In the genomic region with DNA sequence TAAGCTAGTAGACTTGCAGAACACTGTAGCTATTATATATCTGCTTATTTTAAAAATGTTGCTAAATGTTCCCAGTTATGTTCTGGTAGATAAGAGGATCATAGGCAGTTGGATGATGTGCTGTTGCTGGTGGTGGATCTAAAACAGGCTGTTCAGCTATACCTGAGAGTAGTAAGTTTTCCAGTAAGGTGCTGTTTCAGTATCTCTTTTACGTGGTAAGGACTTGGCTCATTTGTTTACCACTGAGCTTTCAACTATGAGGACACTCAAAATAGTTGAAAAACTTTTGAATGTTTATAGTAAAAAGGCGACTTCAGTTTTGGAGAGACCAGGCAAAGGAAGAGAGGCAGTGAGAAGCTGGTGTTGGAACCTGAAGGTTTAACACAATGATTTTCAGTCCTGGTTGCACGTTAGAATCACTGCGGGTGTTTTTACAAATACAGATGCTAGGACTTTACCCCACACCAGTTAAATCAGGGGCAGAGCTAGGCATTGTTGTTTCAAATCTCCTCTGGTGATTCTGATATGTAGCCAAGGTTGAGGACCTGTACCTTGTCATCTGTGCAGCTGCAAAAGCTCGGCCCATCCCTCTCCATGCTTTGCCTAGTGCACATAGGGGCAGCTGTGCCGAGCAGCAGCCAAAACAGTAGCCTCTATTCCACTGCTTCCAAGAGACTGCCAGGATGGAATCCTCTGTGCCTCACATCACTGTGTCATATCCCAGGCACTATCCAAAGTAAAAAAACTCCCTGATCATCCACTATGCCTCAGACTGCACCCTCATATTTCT, we compare ENCODE assay signal across 12 cellular contexts.
DNase-seq lines count a peak whose midpoint lies in the region; ATAC-seq and TF ChIP-seq lines count a peak whose summit lies in the region.
"Had no signal": no experiment of that assay in that cellular context is flagged by ENCODE, and none has a peak within 500 bp of the region (broad histone marks: within the 10 kb centered on the region; RNA-seq: fewer than 3 reads in every experiment).

No MANE protein-coding gene starts in this region.

- H3K27me3 Mint-ChIP-seq in neural progenitor cell (ENCODE audit: insufficient read depth, low read depth) = peaks cover 2% of the 10 kb centered on the region
- no peaks in the 10 kb centered on the region for H3K27me3 Mint-ChIP-seq in activated T-helper 2 cell treated with anti-CD3 and anti-CD28 coated beads, Interferon-gamma antibody, Interleukin-2, Interleukin-4, amounts not matched to agents 10 μg/mL and 5 μg/mL and 100 μg/mL, durations not matched to agents 14 hours and 24 hours and 36 hours (ENCODE audit: low read depth)
- H3K27me3 Mint-ChIP-seq: dendritic cell treated with granulocyte-macrophage colony-stimulating factor and Interleukin-4, amounts not matched to agents 40 ng/mL and 50 ng/mL, for 4 days; IgD-negative memory B cell; stimulated activated naive CD8-positive, alpha-beta T cell treated with anti-CD3 and anti-CD28 coated beads, Interleukin-15, amount 100 ng/mL, for 72 hours had no signal

- H3K4me2 ChIP-seq in neural progenitor cell = no peak overlapping the region

- no peak for TF ChIP-seq CTCF in neural progenitor cell (IDR thresholded peaks at IDR 0.05)
- no peak for TF ChIP-seq CTCF in foreskin keratinocyte (conservative IDR thresholded peaks at IDR 0.05)

- no peaks in the 10 kb centered on the region for H3K36me3 ChIP-seq in neural progenitor cell

- H3K27ac Mint-ChIP-seq in neural progenitor cell = no peak overlapping the region
- no peak overlapping the region for H3K27ac Mint-ChIP-seq in activated T-helper 2 cell treated with anti-CD3 and anti-CD28 coated beads, Interferon-gamma antibody, Interleukin-2, Interleukin-4, amounts not matched to agents 10 μg/mL and 5 μg/mL and 100 μg/mL, durations not matched to agents 14 hours and 24 hours and 36 hours
- H3K27ac Mint-ChIP-seq: dendritic cell treated with granulocyte-macrophage colony-stimulating factor and Interleukin-4, amounts not matched to agents 40 ng/mL and 50 ng/mL, for 4 days; IgD-negative memory B cell; stimulated activated naive CD8-positive, alpha-beta T cell treated with anti-CD3 and anti-CD28 coated beads, Interleukin-15, amount 100 ng/mL, for 72 hours had no signal

- H3K4me1 ChIP-seq in neural progenitor cell (peaks cover 4% of the 10 kb centered on the region), foreskin keratinocyte (peaks cover 2% of the 10 kb centered on the region)

- intact Hi-C loops in activated T-helper 2 cell treated with anti-CD3 and anti-CD28 coated beads, Interferon-gamma antibody, Interleukin-2, Interleukin-4, amounts not matched to agents 10 μg/mL and 5 μg/mL and 100 μg/mL, durations not matched to agents 14 hours and 24 hours and 36 hours (cut with micrococcal nuclease) = no loop called here

- ATAC-seq in GM18907 (IDR thresholded peaks at IDR 0.05; ENCODE audit: unreplicated experiment) (peak; percentile 91), HG02610 (IDR thresholded peaks at IDR 0.05; ENCODE audit: unreplicated experiment) (peak; percentile 97), HG03565 (IDR thresholded peaks at IDR 0.05; ENCODE audit: unreplicated experiment) (peak; percentile 88), foreskin keratinocyte (no peak)
- ATAC-seq: stimulated activated naive CD8-positive, alpha-beta T cell treated with anti-CD3 and anti-CD28 coated beads, Interleukin-15, amount 100 ng/mL, for 72 hours had no signal

- no peaks in the 10 kb centered on the region for H3K4me1 Mint-ChIP-seq in neural progenitor cell
- no peaks in the 10 kb centered on the region for H3K4me1 Mint-ChIP-seq in activated T-helper 2 cell treated with anti-CD3 and anti-CD28 coated beads, Interferon-gamma antibody, Interleukin-2, Interleukin-4, amounts not matched to agents 10 μg/mL and 5 μg/mL and 100 μg/mL, durations not matched to agents 14 hours and 24 hours and 36 hours (ENCODE audit: low read depth)
- H3K4me1 Mint-ChIP-seq: stimulated activated naive CD8-positive, alpha-beta T cell treated with anti-CD3 and anti-CD28 coated beads, Interleukin-15, amount 100 ng/mL, for 72 hours had no signal

- H3K27ac ChIP-seq in neural progenitor cell (peak overlapping the region; percentile 56), foreskin keratinocyte (no peak overlapping the region)

- DNase-seq in neural progenitor cell (ENCODE audit: low spot score) (no peak), NCI-H2107 (lab: John Stamatoyannopoulos, UW) (no peak), foreskin keratinocyte (no peak), NCI-H524 treated with DMSO at 0.1 percent for 48 hours (lab: John Stamatoyannopoulos, UW) (no peak)
- DNase-seq in activated T-helper 2 cell treated with anti-CD3 and anti-CD28 coated beads, Interferon-gamma antibody, Interleukin-2, Interleukin-4, amounts not matched to agents 10 μg/mL and 5 μg/mL and 100 μg/mL, durations not matched to agents 14 hours and 24 hours and 36 hours (ENCODE audit: low spot score) = no peak
- DNase-seq: activated CD8-positive, alpha-beta memory T cell treated with anti-CD3 and anti-CD28 coated beads, Interleukin-2, amount 50 U/mL, for 4 hours; stimulated activated naive CD8-positive, alpha-beta T cell treated with anti-CD3 and anti-CD28 coated beads, Interleukin-15, amount 100 ng/mL, for 72 hours had no signal

- no peaks in the 10 kb centered on the region for H4K20me1 ChIP-seq in neural progenitor cell (ENCODE audit: low read depth)

- peaks cover 19% of the 10 kb centered on the region for H3K79me2 ChIP-seq in neural progenitor cell (ENCODE audit: low read depth)

- H3K9me3 Mint-ChIP-seq in neural progenitor cell = peaks cover 6% of the 10 kb centered on the region
- no peaks in the 10 kb centered on the region for H3K9me3 Mint-ChIP-seq in activated T-helper 2 cell treated with anti-CD3 and anti-CD28 coated beads, Interferon-gamma antibody, Interleukin-2, Interleukin-4, amounts not matched to agents 10 μg/mL and 5 μg/mL and 100 μg/mL, durations not matched to agents 14 hours and 24 hours and 36 hours

- H3K27me3 ChIP-seq in neural progenitor cell = no peaks in the 10 kb centered on the region
- H3K27me3 ChIP-seq in foreskin keratinocyte = no peaks in the 10 kb centered on the region

- H3K36me3 Mint-ChIP-seq in neural progenitor cell = peaks cover 11% of the 10 kb centered on the region
- H3K36me3 Mint-ChIP-seq in activated T-helper 2 cell treated with anti-CD3 and anti-CD28 coated beads, Interferon-gamma antibody, Interleukin-2, Interleukin-4, amounts not matched to agents 10 μg/mL and 5 μg/mL and 100 μg/mL, durations not matched to agents 14 hours and 24 hours and 36 hours (ENCODE audit: low read depth) = no peaks in the 10 kb centered on the region

- H3K4me3 Mint-ChIP-seq in neural progenitor cell = no peak overlapping the region
- no peak overlapping the region for H3K4me3 Mint-ChIP-seq in activated T-helper 2 cell treated with anti-CD3 and anti-CD28 coated beads, Interferon-gamma antibody, Interleukin-2, Interleukin-4, amounts not matched to agents 10 μg/mL and 5 μg/mL and 100 μg/mL, durations not matched to agents 14 hours and 24 hours and 36 hours (ENCODE audit: low read depth)
- H3K4me3 Mint-ChIP-seq: dendritic cell treated with granulocyte-macrophage colony-stimulating factor and Interleukin-4, amounts not matched to agents 40 ng/mL and 50 ng/mL, for 4 days; IgD-negative memory B cell; stimulated activated naive CD8-positive, alpha-beta T cell treated with anti-CD3 and anti-CD28 coated beads, Interleukin-15, amount 100 ng/mL, for 72 hours had no signal

- no peak overlapping the region for H2AFZ ChIP-seq in neural progenitor cell (replicated peaks)

- H3K4me3 ChIP-seq in neural progenitor cell = no peak overlapping the region

- no peaks in the 10 kb centered on the region for H3K9me3 ChIP-seq in neural progenitor cell (ENCODE audit: low read depth)

- no peaks in the 10 kb centered on the region for H3F3A ChIP-seq in neural progenitor cell (ENCODE audit: low read depth)

- no peak overlapping the region for H3K9ac ChIP-seq in neural progenitor cell
